ENCODE assay signal across 1 cellular context in genomic region chr11:65861533-65862183, GRCh38.
TF ChIP-seq lines count a peak whose summit lies in the region.

No MANE protein-coding gene starts in this region.

TF ChIP-seq in GM12878, 131 proteins besides CTCF, POLR2A, EP300 and RAD21:
- no peak for TF ChIP-seq MYC (IDR thresholded peaks at IDR 0.05; ENCODE audit: insufficient read depth, insufficient read length, insufficient replicate concordance, low read length, severe bottlenecking)
- TF ChIP-seq RFX5 (IDR thresholded peaks at IDR 0.05; ENCODE audit: low read depth, low read length) = no peak
- TF ChIP-seq, protein P1, sequence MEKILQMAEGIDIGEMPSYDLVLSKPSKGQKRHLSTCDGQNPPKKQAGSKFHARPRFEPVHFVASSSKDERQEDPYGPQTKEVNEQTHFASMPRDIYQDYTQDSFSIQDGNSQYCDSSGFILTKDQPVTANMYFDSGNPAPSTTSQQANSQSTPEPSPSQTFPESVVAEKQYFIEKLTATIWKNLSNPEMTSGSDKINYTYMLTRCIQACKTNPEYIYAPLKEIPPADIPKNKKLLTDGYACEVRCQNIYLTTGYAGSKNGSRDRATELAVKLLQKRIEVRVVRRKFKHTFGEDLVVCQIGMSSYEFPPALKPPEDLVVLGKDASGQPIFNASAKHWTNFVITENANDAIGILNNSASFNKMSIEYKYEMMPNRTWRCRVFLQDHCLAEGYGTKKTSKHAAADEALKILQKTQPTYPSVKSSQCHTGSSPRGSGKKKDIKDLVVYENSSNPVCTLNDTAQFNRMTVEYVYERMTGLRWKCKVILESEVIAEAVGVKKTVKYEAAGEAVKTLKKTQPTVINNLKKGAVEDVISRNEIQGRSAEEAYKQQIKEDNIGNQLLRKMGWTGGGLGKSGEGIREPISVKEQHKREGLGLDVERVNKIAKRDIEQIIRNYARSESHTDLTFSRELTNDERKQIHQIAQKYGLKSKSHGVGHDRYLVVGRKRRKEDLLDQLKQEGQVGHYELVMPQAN (conservative IDR thresholded peaks at IDR 0.05) = no peak
- TF ChIP-seq ESRRA (IDR thresholded peaks at IDR 0.05; ENCODE audit: low read length) = no peak
- TF ChIP-seq, protein P2, sequence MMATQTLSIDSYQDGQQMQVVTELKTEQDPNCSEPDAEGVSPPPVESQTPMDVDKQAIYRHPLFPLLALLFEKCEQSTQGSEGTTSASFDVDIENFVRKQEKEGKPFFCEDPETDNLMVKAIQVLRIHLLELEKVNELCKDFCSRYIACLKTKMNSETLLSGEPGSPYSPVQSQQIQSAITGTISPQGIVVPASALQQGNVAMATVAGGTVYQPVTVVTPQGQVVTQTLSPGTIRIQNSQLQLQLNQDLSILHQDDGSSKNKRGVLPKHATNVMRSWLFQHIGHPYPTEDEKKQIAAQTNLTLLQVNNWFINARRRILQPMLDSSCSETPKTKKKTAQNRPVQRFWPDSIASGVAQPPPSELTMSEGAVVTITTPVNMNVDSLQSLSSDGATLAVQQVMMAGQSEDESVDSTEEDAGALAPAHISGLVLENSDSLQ (IDR thresholded peaks at IDR 0.05) = no peak
- TF ChIP-seq FOXK2 (IDR thresholded peaks at IDR 0.05) = no peak
- TF ChIP-seq NR2C2 (IDR thresholded peaks at IDR 0.05; ENCODE audit: borderline replicate concordance, control insufficient read depth, insufficient read length, low read depth) = no peak
- TF ChIP-seq PML (IDR thresholded peaks at IDR 0.05; ENCODE audit: low read length) = no peak
- TF ChIP-seq IKZF2 (IDR thresholded peaks at IDR 0.05) = no peak
- no peak for TF ChIP-seq CEBPZ (IDR thresholded peaks at IDR 0.05; ENCODE audit: low read depth, low read length)
- no peak for TF ChIP-seq HDGF (IDR thresholded peaks at IDR 0.05)
- no peak for TF ChIP-seq ETV6 (conservative IDR thresholded peaks at IDR 0.05 in 1 of 2, IDR thresholded peaks at IDR 0.05 in 1 of 2; ENCODE audit: borderline replicate concordance in 1 of 2, low read depth in 1 of 2)
- no peak for TF ChIP-seq DPF2 (IDR thresholded peaks at IDR 0.05)
- no peak for TF ChIP-seq ZNF687 (IDR thresholded peaks at IDR 0.05)
- no peak for TF ChIP-seq NR2C1 (IDR thresholded peaks at IDR 0.05)
- TF ChIP-seq POLR2AphosphoS2 (IDR thresholded peaks at IDR 0.05; ENCODE audit: low read depth, low read length) = no peak
- TF ChIP-seq NRF1 (conservative IDR thresholded peaks at IDR 0.05; ENCODE audit: low read depth, low read length) = no peak
